9 cellular contexts compared by ENCODE assay signal in genomic region chr20:61528591-61528990, GRCh38.
"Had no signal": no experiment of that assay in that cellular context is flagged by ENCODE, and none has a peak within 500 bp of the region (broad histone marks: within the 10 kb centered on the region; RNA-seq: fewer than 3 reads in every experiment).

No MANE protein-coding gene starts in this region.

- H3K4me3 Mint-ChIP-seq: HFFc6, IgD-negative memory B cell had no signal

- H3K4me1 ChIP-seq: HAP-1 had no signal

- H3K27me3 Mint-ChIP-seq: IgD-negative memory B cell had no signal

- H3K4me3 ChIP-seq: GM23248, HAP-1 had no signal

- DNase-seq: GM23248, GOT3, H7, HFFc6 had no signal

- H3K36me3 ChIP-seq: HAP-1 had no signal

- H3K4me1 Mint-ChIP-seq: IgD-negative memory B cell had no signal

- H3K9me3 ChIP-seq: HAP-1 had no signal

- ATAC-seq: HCT116, HepG2 had no signal

- H3K9me3 Mint-ChIP-seq: HFFc6 had no signal

- H3K27ac ChIP-seq: GM23248, HL-60 had no signal

- H3K27ac Mint-ChIP-seq: HFFc6, IgD-negative memory B cell had no signal
